In genomic region chr13:23321534-23322241, GRCh38 we compare ENCODE assay signal across 8 cellular contexts.
DNase-seq lines count a peak whose midpoint lies in the region; ATAC-seq and TF ChIP-seq lines count a peak whose summit lies in the region.

No MANE protein-coding gene starts in this region.

- no peaks in the 10 kb centered on the region for H3K9me2 ChIP-seq in GM23338 (ENCODE audit: insufficient read depth)

- intact Hi-C loops in sciatic nerve (cut with DNase I): no loop called here

- peaks cover 38% of the 10 kb centered on the region for H3K4me1 ChIP-seq in RWPE2 (ENCODE audit: insufficient read depth, poor library complexity, severe bottlenecking)
- peaks cover 10% of the 10 kb centered on the region for H3K4me1 ChIP-seq in GM23338 (ENCODE audit: insufficient read depth)

- ATAC-seq in HG02763 (IDR thresholded peaks at IDR 0.05; ENCODE audit: unreplicated experiment) (peak; percentile 81), RWPE2 (ENCODE audit: low read depth) (peak; percentile 96), sciatic nerve (peak; percentile 86), GM23338 (no peak)

- H3K4me3 ChIP-seq in RWPE2 (ENCODE audit: severe bottlenecking) (no peak overlapping the region), GM23338 (no peak overlapping the region)

- no peaks in the 10 kb centered on the region for H3F3A ChIP-seq in GM23338 (replicated peaks; ENCODE audit: low read depth)

- no peaks in the 10 kb centered on the region for H3K9me3 Mint-ChIP-seq in GM23338

- no peaks in the 10 kb centered on the region for H3K9me3 ChIP-seq in RWPE2 (ENCODE audit: severe bottlenecking)

- H3K79me2 ChIP-seq in GM23338 (replicated peaks; ENCODE audit: insufficient read depth): no peaks in the 10 kb centered on the region

- peaks cover 1% of the 10 kb centered on the region for H3K27me3 Mint-ChIP-seq in GM23338 (ENCODE audit: insufficient read depth, low read depth, poor library complexity)

- H3K4me3 Mint-ChIP-seq in GM23338: no peak overlapping the region

- no peaks in the 10 kb centered on the region for H3K36me3 Mint-ChIP-seq in GM23338 (ENCODE audit: low read depth)

- H3K27ac ChIP-seq in RWPE2 (ENCODE audit: poor library complexity, severe bottlenecking): peak overlapping the region; percentile 94
- no peak overlapping the region for H3K27ac ChIP-seq in GM23338 (ENCODE audit: low read depth)

- no peak overlapping the region for H3K4me2 ChIP-seq in GM23338

- H3K36me3 ChIP-seq in RWPE2 (ENCODE audit: low read depth): no peaks in the 10 kb centered on the region
- no peaks in the 10 kb centered on the region for H3K36me3 ChIP-seq in GM23338 (ENCODE audit: insufficient read depth)

- DNase-seq in activated CD4-positive, alpha-beta T cell treated with anti-CD3 and anti-CD28 coated beads for 48 hours: peak; percentile 19
- DNase-seq in activated CD4-positive, alpha-beta T cell treated with anti-CD3 and anti-CD28 coated beads for 4 hours: no peak
- DNase-seq in RWPE2 (ENCODE audit: low spot score) (peak; percentile 87), fibroblast of gingiva (ENCODE audit: low read depth) (peak; percentile 83), sciatic nerve (ENCODE audit: low spot score) (no peak), midbrain (lab: John Stamatoyannopoulos, UW) (no peak), GM23338 (ENCODE audit: low spot score) (no peak)

- no peak overlapping the region for H2AFZ ChIP-seq in GM23338

- no peak overlapping the region for H3K27ac Mint-ChIP-seq in GM23338

- H4K20me1 ChIP-seq in GM23338 (replicated peaks; ENCODE audit: insufficient read depth): no peaks in the 10 kb centered on the region

- no peaks in the 10 kb centered on the region for H3K27me3 ChIP-seq in RWPE2 (ENCODE audit: insufficient read depth, poor library complexity, severe bottlenecking)
- H3K27me3 ChIP-seq in GM23338 (ENCODE audit: insufficient read depth): no peaks in the 10 kb centered on the region

- TF ChIP-seq CTCF in RWPE2 (IDR thresholded peaks at IDR 0.05; ENCODE audit: poor library complexity, severe bottlenecking) (no peak), GM23338 (conservative IDR thresholded peaks at IDR 0.05; ENCODE audit: low read depth in 2 of 2) (no peak)

- H3K4me1 Mint-ChIP-seq in GM23338: peaks cover 21% of the 10 kb centered on the region

TF ChIP-seq in GM23338, 12 proteins besides CTCF, POLR2A, EP300 and RAD21:
- TF ChIP-seq STAT1 (IDR thresholded peaks at IDR 0.05; ENCODE audit: unreplicated experiment) (no peak), NANOG (IDR thresholded peaks at IDR 0.05; ENCODE audit: borderline replicate concordance) (no peak), ZNF114 (CRISPR knock-in tag; IDR thresholded peaks at IDR 0.05) (no peak), REST (IDR thresholded peaks at IDR 0.05; ENCODE audit: unreplicated experiment) (no peak), CREB1 (CRISPR knock-in tag; IDR thresholded peaks at IDR 0.05; ENCODE audit: low read depth) (no peak), EZH2 (IDR thresholded peaks at IDR 0.05; ENCODE audit: low read depth, unreplicated experiment) (no peak), JUNB (IDR thresholded peaks at IDR 0.05; ENCODE audit: unreplicated experiment) (no peak), POLR2AphosphoS5 (IDR thresholded peaks at IDR 0.05; ENCODE audit: low read depth) (no peak)

Comparison
In these comparisons a context has a peak if more than half of its experiments do, and no peak if none do; other contexts are left out.
1. DNase-seq: peak in activated CD4-positive, alpha-beta T cell treated with anti-CD3 and anti-CD28 coated beads for 48 hours (single experiment), RWPE2 (single experiment) and fibroblast of gingiva (single experiment); none in activated CD4-positive, alpha-beta T cell treated with anti-CD3 and anti-CD28 coated beads for 4 hours (0 of 2), sciatic nerve (single experiment), midbrain (single experiment) and GM23338 (single experiment).